ENCODE assay signal across 3 cellular contexts in genomic region chr3:54574906-54575305, GRCh38.
"Had no signal": no experiment of that assay in that cellular context is flagged by ENCODE, and none has a peak within 500 bp of the region (broad histone marks: within the 10 kb centered on the region; RNA-seq: fewer than 3 reads in every experiment).

No MANE protein-coding gene starts in this region.

- H3K4me3 ChIP-seq: GM12878 had no signal

- DNase-seq: GDM1, GF-D8 had no signal
